In genomic region chr19:55625004-55625326, GRCh38 we compare ENCODE assay signal across 1 cellular context.
A peak's percentile ranks its signal among the peaks of the same experiment; 100 is the strongest.
TF ChIP-seq lines count a peak whose summit lies in the region.

No MANE protein-coding gene starts in this region.

TF ChIP-seq in GM12878, 131 proteins besides CTCF, POLR2A, EP300 and RAD21:
- TF ChIP-seq ATF2 (IDR thresholded peaks at IDR 0.05; ENCODE audit: low read length) (no peak), NFXL1 (IDR thresholded peaks at IDR 0.05; ENCODE audit: borderline replicate concordance) (no peak), PKNOX1 (IDR thresholded peaks at IDR 0.05) (peak; percentile 63)
TF ChIP-seq in GM12878: peak in this region for 1.
